In genomic region chr2:120422761-120423160, GRCh38 we compare ENCODE assay signal across 17 cellular contexts.
DNase-seq lines count a peak whose midpoint lies in the region; ATAC-seq and TF ChIP-seq lines count a peak whose summit lies in the region.
"Had no signal": no experiment of that assay in that cellular context is flagged by ENCODE, and none has a peak within 500 bp of the region (broad histone marks: within the 10 kb centered on the region; RNA-seq: fewer than 3 reads in every experiment).

No MANE protein-coding gene starts in this region.

- no peaks in the 10 kb centered on the region for H3K27me3 ChIP-seq in breast epithelium
- H3K27me3 ChIP-seq in mammary epithelial cell (ENCODE audit: insufficient read depth, low read length), result peaks cover 4% of the 10 kb centered on the region
- H3K27me3 ChIP-seq in stomach, result peaks cover 0 to 22% (median 0%) of the 10 kb centered on the region in 3 donors
- H3K27me3 ChIP-seq in H9 (ENCODE audit: insufficient read depth, low read length), result no peaks in the 10 kb centered on the region
- no peaks in the 10 kb centered on the region for H3K27me3 ChIP-seq in GM23338 (ENCODE audit: insufficient read depth)
- H3K27me3 ChIP-seq in uterus, result no peaks in the 10 kb centered on the region

- H3K79me2 ChIP-seq in mammary epithelial cell (ENCODE audit: insufficient read depth, low read length) (no peaks in the 10 kb centered on the region), H9 (ENCODE audit: insufficient read depth, low read length) (no peaks in the 10 kb centered on the region), GM23338 (replicated peaks; ENCODE audit: insufficient read depth) (no peaks in the 10 kb centered on the region)

- H3K4me3 Mint-ChIP-seq in CD14-positive monocyte (no peak overlapping the region), H9 (no peak overlapping the region), GM23338 (no peak overlapping the region)
- H3K4me3 Mint-ChIP-seq: CD4-positive, alpha-beta memory T cell had no signal

- dilution Hi-C loops in mammary epithelial cell (cut with HindIII; ENCODE audit: low sequenced_read_pairs), result no loop called here

- H3K9me3 Mint-ChIP-seq in CD14-positive monocyte (no peaks in the 10 kb centered on the region), H9 (no peaks in the 10 kb centered on the region; a peak in 1 of 5 replicates), GM23338 (no peaks in the 10 kb centered on the region)

- H3K56ac ChIP-seq in H9 (ENCODE audit: insufficient read length, low read depth, low read length), result no peak overlapping the region

- no peaks in the 10 kb centered on the region for H3K36me3 Mint-ChIP-seq in CD14-positive monocyte
- H3K36me3 Mint-ChIP-seq in H9 (ENCODE audit: insufficient read depth in 1 of 3, low read depth in 3 of 3), result no peaks in the 10 kb centered on the region
- H3K36me3 Mint-ChIP-seq in GM23338 (ENCODE audit: low read depth), result no peaks in the 10 kb centered on the region
- H3K36me3 Mint-ChIP-seq: CD4-positive, alpha-beta memory T cell had no signal

- H2BK120ac ChIP-seq in H9 (ENCODE audit: low read depth, low read length, poor library complexity, severe bottlenecking), result no peak overlapping the region

- no peak overlapping the region for H3K4ac ChIP-seq in H9 (ENCODE audit: low read depth, low read length)

- H2BK12ac ChIP-seq in H9 (ENCODE audit: insufficient read length, low read depth, low read length), result no peak overlapping the region

- no peak overlapping the region for H3K9ac ChIP-seq in mammary epithelial cell (ENCODE audit: insufficient read depth, low read length)
- no peak overlapping the region for H3K9ac ChIP-seq in H9 (ENCODE audit: extremely low read depth, insufficient read length, low read length)
- H3K9ac ChIP-seq: KMS-11 had no signal

- WGBS in mammary epithelial cell (ENCODE audit: low coverage, missing lambda C conversion rate), result 83% methylated on average over 4 of the region's 4 CpGs
- WGBS in stomach, 5 donors, result 56 to 97% (median 92%) methylated on average over 3 to 4 of the region's 4 CpGs
- WGBS in H9 (ENCODE audit: extremely low coverage, insufficient read length, low lambda C conversion rate), result no CpG with 5 or more reads among the region's 4 CpGs

- TF ChIP-seq EP300 in stomach (IDR thresholded peaks at IDR 0.05), result no peak

- H2BK20ac ChIP-seq in H9 (ENCODE audit: low read depth, low read length, poor library complexity, severe bottlenecking), result no peak overlapping the region

- no peak overlapping the region for H3K23ac ChIP-seq in H9 (ENCODE audit: insufficient read length, low read depth, low read length)

- TF ChIP-seq CTCF in breast epithelium (IDR thresholded peaks at IDR 0.05) (no peak), mammary epithelial cell (conservative IDR thresholded peaks at IDR 0.05 in 1 of 2, IDR thresholded peaks at IDR 0.05 in 1 of 2; ENCODE audit: extremely low read depth in 1 of 2, insufficient read depth in 1 of 2, low read depth in 1 of 2, low read length in 2 of 2) (no peak), CD14-positive monocyte (IDR thresholded peaks at IDR 0.05) (no peak), stomach (IDR thresholded peaks at IDR 0.05) (no peak), H9 (conservative IDR thresholded peaks at IDR 0.05) (no peak), GM23338 (conservative IDR thresholded peaks at IDR 0.05; ENCODE audit: low read depth in 2 of 2) (no peak), uterus (IDR thresholded peaks at IDR 0.05) (no peak)

- H3K36me3 ChIP-seq in breast epithelium (no peaks in the 10 kb centered on the region), mammary epithelial cell (ENCODE audit: insufficient read depth, low read length) (no peaks in the 10 kb centered on the region), stomach (no peaks in the 10 kb centered on the region), GM23338 (ENCODE audit: insufficient read depth) (no peaks in the 10 kb centered on the region), uterus (no peaks in the 10 kb centered on the region)
- H3K36me3 ChIP-seq: SJCRH30 had no signal

- H2BK15ac ChIP-seq in H9 (ENCODE audit: low read depth, low read length), result no peak overlapping the region

- intact Hi-C loops in breast epithelium (cut with DNase I; ENCODE audit: low total_unique reads) (no loop called here), mammary epithelial cell (cut with micrococcal nuclease) (no loop called here), CD14-positive monocyte (cut with micrococcal nuclease) (no loop called here), stomach (cut with DNase I; ENCODE audit: low total_unique reads) (no loop called here), uterus (cut with DNase I; ENCODE audit: low total_unique reads) (no loop called here)

- no TSS peak for BruUV-seq in mammary epithelial cell (replicated peaks; lab: Mats Ljungman, UMichigan)

- in situ Hi-C loops in mammary epithelial cell (cut with MboI; ENCODE audit: low sequenced_read_pairs in 2 of 2), result no loop called here

- H4K20me1 ChIP-seq in mammary epithelial cell (ENCODE audit: insufficient read depth, low read length), result no peaks in the 10 kb centered on the region
- H4K20me1 ChIP-seq in H9 (ENCODE audit: control insufficient read depth, insufficient read depth, insufficient read length), result no peaks in the 10 kb centered on the region
- H4K20me1 ChIP-seq in GM23338 (replicated peaks; ENCODE audit: insufficient read depth), result no peaks in the 10 kb centered on the region

- H2AFZ ChIP-seq in mammary epithelial cell (ENCODE audit: low read depth, low read length) (no peak overlapping the region), H9 (ENCODE audit: low read length) (no peak overlapping the region), GM23338 (no peak overlapping the region)

- H3K4me3 ChIP-seq in breast epithelium, result no peak overlapping the region
- H3K4me3 ChIP-seq in mammary epithelial cell (replicated peaks in 1 of 3; ENCODE audit: insufficient read depth in 1 of 3, low read depth in 2 of 3, low read length in 3 of 3), result no peak overlapping the region
- H3K4me3 ChIP-seq in stomach, result no peak overlapping the region
- H3K4me3 ChIP-seq in GM23338, result no peak overlapping the region
- H3K4me3 ChIP-seq in uterus, result no peak overlapping the region
- H3K4me3 ChIP-seq: SJCRH30 had no signal

- H3K18ac ChIP-seq in H9 (ENCODE audit: insufficient read length, low read depth, low read length), result no peak overlapping the region

- H3K9me2 ChIP-seq in GM23338 (ENCODE audit: insufficient read depth), result no peaks in the 10 kb centered on the region

- ATAC-seq in left lobe of liver (no peak), GM23338 (no peak)

- no peak overlapping the region for H3T11ph ChIP-seq in H9 (ENCODE audit: low read length)

- H3K4me1 Mint-ChIP-seq in CD14-positive monocyte (no peaks in the 10 kb centered on the region), H9 (peaks cover 5 to 14% of the 10 kb centered on the region in 2 experiments; a peak in 3 of 4 replicates), GM23338 (peaks cover 4% of the 10 kb centered on the region)
- H3K4me1 Mint-ChIP-seq: CD4-positive, alpha-beta memory T cell had no signal

- H2BK5ac ChIP-seq in H9 (ENCODE audit: insufficient read length, low read length), result no peak overlapping the region

- H3K27ac Mint-ChIP-seq in CD14-positive monocyte (no peak overlapping the region), H9 (no peak overlapping the region), GM23338 (no peak overlapping the region)
- H3K27ac Mint-ChIP-seq: CD4-positive, alpha-beta memory T cell had no signal

- CTCF ChIA-PET in mammary epithelial cell (lab: Charles Lee; ENCODE audit: low non-redundant PET), result no interaction called here

- H4K5ac ChIP-seq in H9 (ENCODE audit: insufficient read length, low read depth, low read length), result no peak overlapping the region

- H2AK5ac ChIP-seq in H9 (ENCODE audit: insufficient read length, low read length), result no peak overlapping the region

- H3K9me3 ChIP-seq in breast epithelium (no peaks in the 10 kb centered on the region), mammary epithelial cell (replicated peaks; ENCODE audit: insufficient read depth, low read length) (no peaks in the 10 kb centered on the region), stomach (no peaks in the 10 kb centered on the region), H9 (ENCODE audit: control insufficient read depth, low read depth, low read length) (no peaks in the 10 kb centered on the region), uterus (no peaks in the 10 kb centered on the region)
- H3K9me3 ChIP-seq: SJCRH30 had no signal

- no peaks in the 10 kb centered on the region for H3F3A ChIP-seq in GM23338 (replicated peaks; ENCODE audit: low read depth)

- no peaks in the 10 kb centered on the region for H3K23me2 ChIP-seq in H9 (ENCODE audit: insufficient read length, low read depth, low read length, poor library complexity, severe bottlenecking)

- H3K4me1 ChIP-seq in breast epithelium, result no peaks in the 10 kb centered on the region
- H3K4me1 ChIP-seq in mammary epithelial cell (ENCODE audit: insufficient read depth, low read length), result no peaks in the 10 kb centered on the region
- H3K4me1 ChIP-seq in stomach, result peaks cover 0 to 13% (median 10%) of the 10 kb centered on the region in 4 donors
- H3K4me1 ChIP-seq in H9 (ENCODE audit: insufficient read depth, low read length), result no peaks in the 10 kb centered on the region
- H3K4me1 ChIP-seq in GM23338 (ENCODE audit: insufficient read depth), result no peaks in the 10 kb centered on the region
- H3K4me1 ChIP-seq in uterus, result no peaks in the 10 kb centered on the region
- H3K4me1 ChIP-seq: SJCRH30 had no signal

- H3K27ac ChIP-seq in breast epithelium (peak overlapping the region; percentile 11 to 39), mammary epithelial cell (ENCODE audit: insufficient read depth, low read depth, low read length) (no peak overlapping the region), stomach (no peak overlapping the region), H9 (ENCODE audit: insufficient read length, low read depth, low read length) (no peak overlapping the region), GM23338 (ENCODE audit: low read depth) (no peak overlapping the region), uterus (no peak overlapping the region)
- H3K27ac ChIP-seq: KMS-11, SJCRH30 had no signal

- H3K14ac ChIP-seq in H9 (ENCODE audit: insufficient read depth, low read length), result no peak overlapping the region

- H3K27me3 Mint-ChIP-seq in CD14-positive monocyte (ENCODE audit: low read depth in 3 of 3) (peaks cover 6 to 19% (median 15%) of the 10 kb centered on the region in 3 donors), H9 (ENCODE audit: low read depth) (peaks cover 99% of the 10 kb centered on the region), GM23338 (ENCODE audit: insufficient read depth, low read depth, poor library complexity) (peaks cover 20% of the 10 kb centered on the region)

- DNase-seq in breast epithelium (ENCODE audit: low spot score in 2 of 2), result no peak
- no peak for DNase-seq in mammary epithelial cell
- peak; percentile 25 for DNase-seq in CD14-positive monocyte (ENCODE audit: low spot score)
- peak; percentile 23 for DNase-seq in left lobe of liver (ENCODE audit: low spot score)
- DNase-seq in stomach, result peak; percentile 22
- no peak for DNase-seq in H9
- no peak for DNase-seq in GM23338 (ENCODE audit: low spot score)
- no peak for DNase-seq in uterus
- DNase-seq: CD4-positive, alpha-beta memory T cell; DND-41; GOT3; IMR-90; NCI-H1092 treated with DMSO at 0.1 percent for 48 hours; NCI-H2171; NCI-H524; SJCRH30 had no signal

- TF ChIP-seq POLR2A in breast epithelium (IDR thresholded peaks at IDR 0.05) (no peak), stomach (IDR thresholded peaks at IDR 0.05) (no peak), uterus (IDR thresholded peaks at IDR 0.05) (no peak)

- no peak overlapping the region for H4K8ac ChIP-seq in H9 (replicated peaks; ENCODE audit: insufficient read length, low read depth, low read length)

- no peaks in the 10 kb centered on the region for H3K79me1 ChIP-seq in H9 (ENCODE audit: insufficient read depth, low read depth, low read length, poor library complexity, severe bottlenecking)

- no peak overlapping the region for H3K4me2 ChIP-seq in mammary epithelial cell (ENCODE audit: insufficient read depth, low read depth, low read length)
- no peak overlapping the region for H3K4me2 ChIP-seq in H9 (ENCODE audit: insufficient read depth, insufficient read length, low read length)
- no peak overlapping the region for H3K4me2 ChIP-seq in GM23338
- H3K4me2 ChIP-seq: KMS-11 had no signal

- H4K91ac ChIP-seq in H9 (ENCODE audit: insufficient read length, low read depth, low read length), result no peak overlapping the region

Comparison
In these comparisons a context has a peak if more than half of its experiments do, and no peak if none do; other contexts are left out.
1. H3K27ac ChIP-seq: peak in breast epithelium (2 of 2); none in mammary epithelial cell (single experiment), stomach (0 of 5), H9 (single experiment), GM23338 (single experiment) and uterus (0 of 2).
2. DNase-seq: peak in CD14-positive monocyte (single experiment), left lobe of liver (single experiment) and stomach (single experiment); none in breast epithelium (0 of 2), mammary epithelial cell (single experiment), H9 (single experiment), GM23338 (single experiment) and uterus (0 of 2).